ENCODE assay signal across 1 cellular context in the genomic region with DNA sequence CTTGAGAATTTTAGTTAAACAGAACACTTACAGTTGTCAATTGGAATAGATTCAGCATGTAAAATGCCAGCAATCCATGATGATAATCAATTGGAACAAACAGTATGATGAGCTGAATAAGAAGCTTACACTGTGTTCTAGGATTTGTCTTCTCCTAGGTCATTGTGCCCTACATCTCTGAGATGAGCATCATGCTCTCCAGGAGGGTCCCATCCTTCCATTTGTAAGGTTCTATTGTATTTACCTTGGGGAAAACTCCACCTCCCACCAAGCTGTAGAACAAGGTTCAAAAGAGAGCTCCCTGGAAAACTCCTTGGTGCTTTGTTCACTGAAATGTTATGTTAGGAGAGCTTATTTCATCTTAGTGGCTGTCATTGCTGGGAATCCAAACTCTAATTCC.
TF ChIP-seq lines count a peak whose summit lies in the region.

No MANE protein-coding gene starts in this region.

TF ChIP-seq in H1, 55 proteins besides CTCF, POLR2A, EP300 and RAD21:
- TF ChIP-seq TBP (IDR thresholded peaks at IDR 0.05; ENCODE audit: low read depth, low read length), result no peak
- no peak for TF ChIP-seq PHF8 (conservative IDR thresholded peaks at IDR 0.05; ENCODE audit: low read depth, low read length)
- TF ChIP-seq TAF7 (optimal IDR thresholded peaks at IDR 0.05; ENCODE audit: borderline replicate concordance, low read depth, low read length), result no peak
- TF ChIP-seq ASH2L (IDR thresholded peaks at IDR 0.05; ENCODE audit: low read length), result no peak
- TF ChIP-seq NANOG (IDR thresholded peaks at IDR 0.05; ENCODE audit: insufficient read depth, low read depth, low read length, poor library complexity, severe bottlenecking), result no peak
- no peak for TF ChIP-seq TCF12 (IDR thresholded peaks at IDR 0.05; ENCODE audit: low read depth, low read length)
- TF ChIP-seq, protein P1, sequence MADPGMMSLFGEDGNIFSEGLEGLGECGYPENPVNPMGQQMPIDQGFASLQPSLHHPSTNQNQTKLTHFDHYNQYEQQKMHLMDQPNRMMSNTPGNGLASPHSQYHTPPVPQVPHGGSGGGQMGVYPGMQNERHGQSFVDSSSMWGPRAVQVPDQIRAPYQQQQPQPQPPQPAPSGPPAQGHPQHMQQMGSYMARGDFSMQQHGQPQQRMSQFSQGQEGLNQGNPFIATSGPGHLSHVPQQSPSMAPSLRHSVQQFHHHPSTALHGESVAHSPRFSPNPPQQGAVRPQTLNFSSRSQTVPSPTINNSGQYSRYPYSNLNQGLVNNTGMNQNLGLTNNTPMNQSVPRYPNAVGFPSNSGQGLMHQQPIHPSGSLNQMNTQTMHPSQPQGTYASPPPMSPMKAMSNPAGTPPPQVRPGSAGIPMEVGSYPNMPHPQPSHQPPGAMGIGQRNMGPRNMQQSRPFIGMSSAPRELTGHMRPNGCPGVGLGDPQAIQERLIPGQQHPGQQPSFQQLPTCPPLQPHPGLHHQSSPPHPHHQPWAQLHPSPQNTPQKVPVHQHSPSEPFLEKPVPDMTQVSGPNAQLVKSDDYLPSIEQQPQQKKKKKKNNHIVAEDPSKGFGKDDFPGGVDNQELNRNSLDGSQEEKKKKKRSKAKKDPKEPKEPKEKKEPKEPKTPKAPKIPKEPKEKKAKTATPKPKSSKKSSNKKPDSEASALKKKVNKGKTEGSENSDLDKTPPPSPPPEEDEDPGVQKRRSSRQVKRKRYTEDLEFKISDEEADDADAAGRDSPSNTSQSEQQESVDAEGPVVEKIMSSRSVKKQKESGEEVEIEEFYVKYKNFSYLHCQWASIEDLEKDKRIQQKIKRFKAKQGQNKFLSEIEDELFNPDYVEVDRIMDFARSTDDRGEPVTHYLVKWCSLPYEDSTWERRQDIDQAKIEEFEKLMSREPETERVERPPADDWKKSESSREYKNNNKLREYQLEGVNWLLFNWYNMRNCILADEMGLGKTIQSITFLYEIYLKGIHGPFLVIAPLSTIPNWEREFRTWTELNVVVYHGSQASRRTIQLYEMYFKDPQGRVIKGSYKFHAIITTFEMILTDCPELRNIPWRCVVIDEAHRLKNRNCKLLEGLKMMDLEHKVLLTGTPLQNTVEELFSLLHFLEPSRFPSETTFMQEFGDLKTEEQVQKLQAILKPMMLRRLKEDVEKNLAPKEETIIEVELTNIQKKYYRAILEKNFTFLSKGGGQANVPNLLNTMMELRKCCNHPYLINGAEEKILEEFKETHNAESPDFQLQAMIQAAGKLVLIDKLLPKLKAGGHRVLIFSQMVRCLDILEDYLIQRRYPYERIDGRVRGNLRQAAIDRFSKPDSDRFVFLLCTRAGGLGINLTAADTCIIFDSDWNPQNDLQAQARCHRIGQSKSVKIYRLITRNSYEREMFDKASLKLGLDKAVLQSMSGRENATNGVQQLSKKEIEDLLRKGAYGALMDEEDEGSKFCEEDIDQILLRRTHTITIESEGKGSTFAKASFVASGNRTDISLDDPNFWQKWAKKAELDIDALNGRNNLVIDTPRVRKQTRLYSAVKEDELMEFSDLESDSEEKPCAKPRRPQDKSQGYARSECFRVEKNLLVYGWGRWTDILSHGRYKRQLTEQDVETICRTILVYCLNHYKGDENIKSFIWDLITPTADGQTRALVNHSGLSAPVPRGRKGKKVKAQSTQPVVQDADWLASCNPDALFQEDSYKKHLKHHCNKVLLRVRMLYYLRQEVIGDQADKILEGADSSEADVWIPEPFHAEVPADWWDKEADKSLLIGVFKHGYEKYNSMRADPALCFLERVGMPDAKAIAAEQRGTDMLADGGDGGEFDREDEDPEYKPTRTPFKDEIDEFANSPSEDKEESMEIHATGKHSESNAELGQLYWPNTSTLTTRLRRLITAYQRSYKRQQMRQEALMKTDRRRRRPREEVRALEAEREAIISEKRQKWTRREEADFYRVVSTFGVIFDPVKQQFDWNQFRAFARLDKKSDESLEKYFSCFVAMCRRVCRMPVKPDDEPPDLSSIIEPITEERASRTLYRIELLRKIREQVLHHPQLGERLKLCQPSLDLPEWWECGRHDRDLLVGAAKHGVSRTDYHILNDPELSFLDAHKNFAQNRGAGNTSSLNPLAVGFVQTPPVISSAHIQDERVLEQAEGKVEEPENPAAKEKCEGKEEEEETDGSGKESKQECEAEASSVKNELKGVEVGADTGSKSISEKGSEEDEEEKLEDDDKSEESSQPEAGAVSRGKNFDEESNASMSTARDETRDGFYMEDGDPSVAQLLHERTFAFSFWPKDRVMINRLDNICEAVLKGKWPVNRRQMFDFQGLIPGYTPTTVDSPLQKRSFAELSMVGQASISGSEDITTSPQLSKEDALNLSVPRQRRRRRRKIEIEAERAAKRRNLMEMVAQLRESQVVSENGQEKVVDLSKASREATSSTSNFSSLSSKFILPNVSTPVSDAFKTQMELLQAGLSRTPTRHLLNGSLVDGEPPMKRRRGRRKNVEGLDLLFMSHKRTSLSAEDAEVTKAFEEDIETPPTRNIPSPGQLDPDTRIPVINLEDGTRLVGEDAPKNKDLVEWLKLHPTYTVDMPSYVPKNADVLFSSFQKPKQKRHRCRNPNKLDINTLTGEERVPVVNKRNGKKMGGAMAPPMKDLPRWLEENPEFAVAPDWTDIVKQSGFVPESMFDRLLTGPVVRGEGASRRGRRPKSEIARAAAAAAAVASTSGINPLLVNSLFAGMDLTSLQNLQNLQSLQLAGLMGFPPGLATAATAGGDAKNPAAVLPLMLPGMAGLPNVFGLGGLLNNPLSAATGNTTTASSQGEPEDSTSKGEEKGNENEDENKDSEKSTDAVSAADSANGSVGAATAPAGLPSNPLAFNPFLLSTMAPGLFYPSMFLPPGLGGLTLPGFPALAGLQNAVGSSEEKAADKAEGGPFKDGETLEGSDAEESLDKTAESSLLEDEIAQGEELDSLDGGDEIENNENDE (IDR thresholded peaks at IDR 0.05; ENCODE audit: insufficient replicate concordance, low read length), result no peak
- TF ChIP-seq, protein P2, sequence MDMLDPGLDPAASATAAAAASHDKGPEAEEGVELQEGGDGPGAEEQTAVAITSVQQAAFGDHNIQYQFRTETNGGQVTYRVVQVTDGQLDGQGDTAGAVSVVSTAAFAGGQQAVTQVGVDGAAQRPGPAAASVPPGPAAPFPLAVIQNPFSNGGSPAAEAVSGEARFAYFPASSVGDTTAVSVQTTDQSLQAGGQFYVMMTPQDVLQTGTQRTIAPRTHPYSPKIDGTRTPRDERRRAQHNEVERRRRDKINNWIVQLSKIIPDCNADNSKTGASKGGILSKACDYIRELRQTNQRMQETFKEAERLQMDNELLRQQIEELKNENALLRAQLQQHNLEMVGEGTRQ (IDR thresholded peaks at IDR 0.05; ENCODE audit: low read length), result no peak
- TF ChIP-seq KDM1A (IDR thresholded peaks at IDR 0.05; ENCODE audit: borderline replicate concordance, low read length), result no peak
TF ChIP-seq in H1: peak in this region for 0.
